8 cellular contexts compared by ENCODE assay signal in genomic region chr5:44808435-44809214, GRCh38. TPM values are rescaled to one million over a fixed set of nuclear protein-coding genes. Genes with fewer than 3 reads are reported as not detected.
DNase-seq lines count a peak whose midpoint lies in the region; ATAC-seq and TF ChIP-seq lines count a peak whose summit lies in the region.

MRPS30 (plus strand) TSS chr5:44808947; CDS start chr5:44808963, 16 bp downstream.

- WGBS in spleen, 5 donors, result 1% methylated on average over 40 to 47 of the region's 47 CpGs

- H3K9me3 Mint-ChIP-seq in WTC11, result no peaks in the 10 kb centered on the region
- no peaks in the 10 kb centered on the region for H3K9me3 Mint-ChIP-seq in immature natural killer cell

- TF ChIP-seq CTCF in AG04450 (IDR thresholded peaks at IDR 0.05; ENCODE audit: low read depth, low read length) (peak; percentile 50), WTC11 (IDR thresholded peaks at IDR 0.05) (no peak), spleen (IDR thresholded peaks at IDR 0.05 in 8 of 11, conservative IDR thresholded peaks at IDR 0.05 in 3 of 11) (peak in 8 of 11 experiments; percentile 20 to 57 (median 38))

- peaks cover 30% of the 10 kb centered on the region for H3K36me3 Mint-ChIP-seq in WTC11
- peaks cover 0 to 8% (median 8%) of the 10 kb centered on the region in 3 donors for H3K36me3 Mint-ChIP-seq in immature natural killer cell

- peak; percentile 99 for ATAC-seq in GM18873 (IDR thresholded peaks at IDR 0.05; ENCODE audit: low FRiP score, unreplicated experiment)
- ATAC-seq in HG03159 (IDR thresholded peaks at IDR 0.05; ENCODE audit: unreplicated experiment), result peak; percentile 98
- peak; percentile 96 for ATAC-seq in WTC11

- H3K4me1 ChIP-seq in spleen, result peaks cover 7 to 55% (median 38%) of the 10 kb centered on the region in 6 donors

- H3K9me3 ChIP-seq in AG04450 (ENCODE audit: control insufficient read depth, insufficient read depth, low read length) (no peaks in the 10 kb centered on the region; the same call in 1 of the 2 replicates), spleen (no peaks in the 10 kb centered on the region)

- CTCF ChIA-PET in AG04450 (lab: Charles Lee) (no interaction called here), WTC11 (lab: Charles Lee) (interaction anchor here (0.5 kb wide), 1 partner anchor 712 kb away, joined by 3 read pairs; no protein-coding TSS in a partner anchor)

- H3K4me3 ChIP-seq in AG04450 (ENCODE audit: low read depth, low read length) (peak within 1 kb of the TSS; percentile 87), spleen (peak within 1 kb of the TSS; percentile 74 to 99 (median 97))

- POLR2A ChIA-PET in AG04450 (lab: Yijun Ruan, JAX) (no interaction called here), WTC11 (lab: Charles Lee) (no interaction called here)

- H3K4me1 Mint-ChIP-seq in WTC11 (peaks cover 26% of the 10 kb centered on the region), immature natural killer cell (peaks cover 42 to 52% of the 10 kb centered on the region in 2 donors)

- peak within 1 kb of the TSS; percentile 98 for H3K4me3 Mint-ChIP-seq in WTC11
- peak within 1 kb of the TSS; percentile 91 to 97 (median 95) for H3K4me3 Mint-ChIP-seq in immature natural killer cell

- no peaks in the 10 kb centered on the region for H3K27me3 ChIP-seq in AG04450 (ENCODE audit: control insufficient read depth, insufficient read depth, low read length)
- no peaks in the 10 kb centered on the region for H3K27me3 ChIP-seq in spleen (replicated peaks in 1 of 7)

- DNase-seq in AG04450 (ENCODE audit: low read depth, low spot score), result peak; percentile 96
- DNase-seq in NCI-H2227 treated with DMSO at 0.1 percent for 48 hours (lab: John Stamatoyannopoulos, UW), result peak; percentile 100
- DNase-seq in WTC11 (ENCODE audit: low spot score), result peak; percentile 88
- peak; percentile 72 to 99 (median 93) for DNase-seq in caudate nucleus (lab: John Stamatoyannopoulos, UW)
- peak; percentile 93 to 94 (median 93) for DNase-seq in immature natural killer cell
- DNase-seq in spleen, result peak; percentile 94

- H3K27ac Mint-ChIP-seq in WTC11, result peak within 1 kb of the TSS; percentile 98
- peak within 1 kb of the TSS; percentile 94 to 97 (median 95) for H3K27ac Mint-ChIP-seq in immature natural killer cell

- no peaks in the 10 kb centered on the region for H3K27me3 Mint-ChIP-seq in WTC11 (ENCODE audit: low read depth)
- peaks cover 3 to 12% (median 10%) of the 10 kb centered on the region in 3 donors for H3K27me3 Mint-ChIP-seq in immature natural killer cell (ENCODE audit: low read depth in 3 of 3)

- H3K27ac ChIP-seq in AG04450 (ENCODE audit: low read depth, low read length) (peak within 1 kb of the TSS; percentile 79), caudate nucleus (ENCODE audit: low read depth, low read length) (peak within 1 kb of the TSS; percentile 92), spleen (peak within 1 kb of the TSS; percentile 86 to 95 (median 91))

- TF ChIP-seq POLR2A in spleen (IDR thresholded peaks at IDR 0.05), result peak in 2 of 3 donors; percentile 10 to 28

- peaks cover 0 to 28% (median 18%) of the 10 kb centered on the region in 6 donors for H3K36me3 ChIP-seq in spleen

- intact Hi-C loops in spleen (cut with DNase I; ENCODE audit: low total_unique reads), result no loop called here

TF ChIP-seq in WTC11, 78 proteins besides CTCF, POLR2A, EP300 and RAD21 (continues in another document):
- TF ChIP-seq ZMAT4 (CRISPR knock-in tag; IDR thresholded peaks at IDR 0.05) (no peak), FOXP1 (CRISPR knock-in tag; IDR thresholded peaks at IDR 0.05; ENCODE audit: borderline replicate concordance) (peak; percentile 42; the same call in 1 of the 2 replicates), ZNF232 (CRISPR knock-in tag; IDR thresholded peaks at IDR 0.05) (peak; percentile 27; the same call in 1 of the 2 replicates), ZNF425 (CRISPR knock-in tag; conservative IDR thresholded peaks at IDR 0.05) (no peak), GABPB1 (CRISPR knock-in tag; IDR thresholded peaks at IDR 0.05) (peak; percentile 85), E2F4 (CRISPR knock-in tag; IDR thresholded peaks at IDR 0.05; ENCODE audit: borderline replicate concordance, low read depth) (0 out of 2 replicates have a peak, but pooled peaks have one; percentile 62), NFYB (CRISPR knock-in tag; conservative IDR thresholded peaks at IDR 0.05; ENCODE audit: low read depth) (peak; percentile 70), USF1 (CRISPR knock-in tag; IDR thresholded peaks at IDR 0.05) (peak; percentile 16; the same call in 1 of the 2 replicates), ARID4B (CRISPR knock-in tag; IDR thresholded peaks at IDR 0.05; ENCODE audit: borderline replicate concordance) (peak; percentile 66; the same call in 1 of the 2 replicates), SP1 (CRISPR knock-in tag; conservative IDR thresholded peaks at IDR 0.05) (peak; percentile 37; the same call in 1 of the 2 replicates), ZNF121 (CRISPR knock-in tag; IDR thresholded peaks at IDR 0.05) (no peak), ESRRA (CRISPR knock-in tag; IDR thresholded peaks at IDR 0.05; ENCODE audit: borderline replicate concordance) (peak; percentile 77)

RNA-seq across cellular contexts. Expression of gene MRPS30, which starts in this region (rescaled TPM):
- polyA plus RNA-seq in AG04450 (2011; rRNA removed), result 29.1 and 36.3 TPM in 2 replicates
- 27.0 and 52.0 TPM in 2 replicates for polyA minus RNA-seq in AG04450 (2011; rRNA and poly(A)+ RNA removed)
- total RNA-seq in WTC11 (2021), result 78.3 to 83.9 TPM (median 82.5 TPM) in 3 replicates
- polyA plus RNA-seq in immature natural killer cell, result 10 to 100 TPM; 41.4 to 73.3 (median 63.6) TPM
- 10 to 100 TPM; 31.7 to 75.5 (median 38.4) TPM for total RNA-seq in spleen
- polyA plus RNA-seq in spleen, result 10 to 100 TPM; 18.2 to 21.4 (median 20.5) TPM

Comparison
In these comparisons a context has a peak if more than half of its experiments do, and no peak if none do; other contexts are left out.
1. Peak in every context shown above with its lines: DNase-seq, ATAC-seq, H3K4me3 ChIP-seq and H3K27ac ChIP-seq.